Comparison of ENCODE assay signal across 16 cellular contexts in genomic region chr4:113437124-113437523, GRCh38.
DNase-seq lines count a peak whose midpoint lies in the region; ATAC-seq and TF ChIP-seq lines count a peak whose summit lies in the region.
"Had no signal": no experiment of that assay in that cellular context is flagged by ENCODE, and none has a peak within 500 bp of the region (broad histone marks: within the 10 kb centered on the region; RNA-seq: fewer than 3 reads in every experiment).

No MANE protein-coding gene starts in this region.

- no peak overlapping the region for H2AFZ ChIP-seq in HCT116 (ENCODE audit: low read depth, low read length, poor library complexity, severe bottlenecking)
- H2AFZ ChIP-seq: hepatocyte had no signal

- CTCF ChIA-PET in HCT116 (lab: Charles Lee), result no interaction called here
- CTCF ChIA-PET in activated CD4-positive, alpha-beta memory T cell treated with anti-CD3 and anti-CD28 coated beads for 36 hours (lab: Charles Lee), result interaction anchor here (0.6 kb wide), 1 partner anchor 741 kb away, joined by 3 read pairs; no protein-coding TSS in a partner anchor

- peaks cover 40 to 56% of the 10 kb centered on the region in 2 experiments for H3K4me1 ChIP-seq in HCT116 (ENCODE audit: control insufficient read depth in 1 of 2, insufficient read depth in 2 of 2, low read length in 2 of 2)
- H3K4me1 ChIP-seq in gastrocnemius medialis, result peaks cover 3 to 17% of the 10 kb centered on the region in 2 donors
- H3K4me1 ChIP-seq: HAP-1 had no signal

- intact Hi-C loops in HCT116 (cut with micrococcal nuclease), result no loop called here
- intact Hi-C loops in left ventricle myocardium superior (cut with micrococcal nuclease), result no loop called here
- intact Hi-C loops in gastrocnemius medialis (cut with DNase I; ENCODE audit: low total_unique reads), result no loop called here
- intact Hi-C loops in activated CD4-positive, alpha-beta memory T cell treated with anti-CD3 and anti-CD28 coated beads for 36 hours (cut with micrococcal nuclease), result no loop called here

- no peak for TF ChIP-seq RAD21 in HCT116 (IDR thresholded peaks at IDR 0.05; ENCODE audit: low read depth)

- H4K20me1 ChIP-seq in HCT116 (ENCODE audit: insufficient read depth), result no peaks in the 10 kb centered on the region

- BruUV-seq in HCT116 (replicated peaks; lab: Mats Ljungman, UMichigan), result no TSS peak

- POLR2A ChIA-PET in HCT116 (lab: Charles Lee), result interaction anchor here (1.6 kb wide), 1 partner anchor 31 kb away, joined by 7 read pairs; no protein-coding TSS in a partner anchor
- POLR2A ChIA-PET in activated CD4-positive, alpha-beta memory T cell treated with anti-CD3 and anti-CD28 coated beads for 36 hours (lab: Charles Lee), result no interaction called here

- DNase-seq in HCT116 (ENCODE audit: low read depth, low spot score) (no peak), left ventricle myocardium superior (no peak), gastrocnemius medialis (no peak), NK-92 (lab: John Stamatoyannopoulos, UW; ENCODE audit: unreplicated experiment) (no peak), H4 (ENCODE audit: low spot score) (no peak)
- no peak for DNase-seq in activated CD4-positive, alpha-beta T cell treated with anti-CD3 and anti-CD28 coated beads, Interleukin-2, amount 50 U/mL, for 4 hours
- no peak for DNase-seq in activated CD4-positive, alpha-beta memory T cell treated with anti-CD3 and anti-CD28 coated beads for 36 hours
- DNase-seq: activated CD4-positive, alpha-beta T cell treated with anti-CD3 and anti-CD28 coated beads, Interleukin-2, amount 50 U/mL, for 48 hours; lower lobe of right lung; NCI-H526; trophoblast cell had no signal

- ATAC-seq in HCT116 (no peak), left ventricle myocardium superior (peak; percentile 49), gastrocnemius medialis (no peak)
- ATAC-seq: lower lobe of right lung had no signal

- RAD21 ChIA-PET in HCT116 (lab: Charles Lee; ENCODE audit: low non-redundant PET in 1 of 2, low total read pairs in 2 of 2, uncharacterized antibody in 2 of 2, unreplicated experiment in 2 of 2), result no interaction called here

- H3K27ac Mint-ChIP-seq in brain, result peak overlapping the region in 3 of 5 experiments; percentile 84 to 93 (median 91)
- H3K27ac Mint-ChIP-seq in activated CD4-positive, alpha-beta memory T cell treated with anti-CD3 and anti-CD28 coated beads for 36 hours, result no peak overlapping the region

- H3K9me2 ChIP-seq in HCT116 (ENCODE audit: insufficient read depth), result no peaks in the 10 kb centered on the region

- H3K4me3 ChIP-seq in HCT116 (replicated peaks in 1 of 2; ENCODE audit: low read depth in 1 of 2, low read length in 2 of 2), result no peak overlapping the region
- H3K4me3 ChIP-seq in gastrocnemius medialis, result no peak overlapping the region
- H3K4me3 ChIP-seq: HAP-1, hepatocyte, lower lobe of right lung had no signal

- peaks cover 46% of the 10 kb centered on the region for H3K4me1 Mint-ChIP-seq in brain
- peaks cover 13% of the 10 kb centered on the region for H3K4me1 Mint-ChIP-seq in activated CD4-positive, alpha-beta memory T cell treated with anti-CD3 and anti-CD28 coated beads for 36 hours (ENCODE audit: low read depth)

- no peak for TF ChIP-seq CTCF in HCT116 (IDR thresholded peaks at IDR 0.05 in 2 of 3, conservative IDR thresholded peaks at IDR 0.05 in 1 of 3; ENCODE audit: borderline replicate concordance in 1 of 3, insufficient read depth in 1 of 3, low read depth in 2 of 3, low read length in 2 of 3)
- TF ChIP-seq CTCF in brain (conservative IDR thresholded peaks at IDR 0.05), result no peak
- no peak for TF ChIP-seq CTCF in gastrocnemius medialis (IDR thresholded peaks at IDR 0.05 in 4 of 5, conservative IDR thresholded peaks at IDR 0.05 in 1 of 5)

- no peaks in the 10 kb centered on the region for H3K36me3 Mint-ChIP-seq in brain
- H3K36me3 Mint-ChIP-seq in activated CD4-positive, alpha-beta memory T cell treated with anti-CD3 and anti-CD28 coated beads for 36 hours, result no peaks in the 10 kb centered on the region

- H3K27me3 ChIP-seq in HCT116 (ENCODE audit: insufficient read depth, low read length) (no peaks in the 10 kb centered on the region), gastrocnemius medialis (no peaks in the 10 kb centered on the region)
- H3K27me3 ChIP-seq: hepatocyte, neutrophil had no signal

- H3K9me3 ChIP-seq in HCT116 (ENCODE audit: control insufficient read depth in 1 of 2, insufficient read depth in 1 of 2, low read depth in 1 of 2, low read length in 2 of 2), result no peaks in the 10 kb centered on the region
- no peaks in the 10 kb centered on the region for H3K9me3 ChIP-seq in gastrocnemius medialis
- H3K9me3 ChIP-seq: HAP-1, lower lobe of right lung, neutrophil had no signal

- H3K27me3 Mint-ChIP-seq in brain, result peaks cover 3% of the 10 kb centered on the region
- no peaks in the 10 kb centered on the region for H3K27me3 Mint-ChIP-seq in activated CD4-positive, alpha-beta memory T cell treated with anti-CD3 and anti-CD28 coated beads for 36 hours

- H3K9ac ChIP-seq in HCT116 (ENCODE audit: low read length), result no peak overlapping the region

- peaks cover 0 to 5% (median 4%) of the 10 kb centered on the region in 5 experiments for H3K9me3 Mint-ChIP-seq in brain
- no peaks in the 10 kb centered on the region for H3K9me3 Mint-ChIP-seq in activated CD4-positive, alpha-beta memory T cell treated with anti-CD3 and anti-CD28 coated beads for 36 hours

- H3K36me3 ChIP-seq in HCT116 (ENCODE audit: control insufficient read depth in 1 of 2, insufficient read depth in 2 of 2, low read length in 2 of 2) (no peaks in the 10 kb centered on the region), gastrocnemius medialis (no peaks in the 10 kb centered on the region)
- H3K36me3 ChIP-seq: HAP-1, lower lobe of right lung, neutrophil had no signal

- H3K4me3 Mint-ChIP-seq in brain, result peak overlapping the region in 1 of 5 experiments; percentile 75
- no peak overlapping the region for H3K4me3 Mint-ChIP-seq in activated CD4-positive, alpha-beta memory T cell treated with anti-CD3 and anti-CD28 coated beads for 36 hours

- TF ChIP-seq POLR2A in HCT116 (IDR thresholded peaks at IDR 0.05; ENCODE audit: borderline replicate concordance, extremely low read depth, insufficient read depth, insufficient read length) (no peak), gastrocnemius medialis (IDR thresholded peaks at IDR 0.05) (no peak)

- H3K79me2 ChIP-seq in HCT116 (ENCODE audit: insufficient read depth, low read length), result no peaks in the 10 kb centered on the region
- H3K79me2 ChIP-seq: hepatocyte had no signal

- H3K27ac ChIP-seq in HCT116 (ENCODE audit: low read depth, low read length), result peak overlapping the region; percentile 61; the same call in 1 of the 2 replicates
- peak overlapping the region; percentile 16 to 58 (median 34) for H3K27ac ChIP-seq in gastrocnemius medialis
- H3K27ac ChIP-seq: hepatocyte, HL-60, neutrophil had no signal

- in situ Hi-C loops in gastrocnemius medialis (cut with MboI; ENCODE audit: low sequenced_read_pairs in 4 of 4), result no loop called here

- H3K4me2 ChIP-seq in HCT116 (ENCODE audit: low read length), result no peak overlapping the region
- H3K4me2 ChIP-seq: hepatocyte had no signal

TF ChIP-seq in HCT116, 20 proteins besides CTCF, POLR2A, EP300 and RAD21 (continues in another document):
- TF ChIP-seq CEBPB (IDR thresholded peaks at IDR 0.05; ENCODE audit: low read depth), result no peak
- TF ChIP-seq CBX3 (IDR thresholded peaks at IDR 0.05; ENCODE audit: low read depth), result no peak
- no peak for TF ChIP-seq EZH2 (IDR thresholded peaks at IDR 0.05)
- TF ChIP-seq ELF1 (IDR thresholded peaks at IDR 0.05; ENCODE audit: borderline replicate concordance, low read depth), result no peak
- no peak for TF ChIP-seq POLR2AphosphoS5 (IDR thresholded peaks at IDR 0.05; ENCODE audit: low read depth, low read length)
- no peak for TF ChIP-seq ZNF274 (IDR thresholded peaks at IDR 0.05; ENCODE audit: low read depth, low read length)
- no peak for TF ChIP-seq EZH2phosphoT487 (IDR thresholded peaks at IDR 0.05; ENCODE audit: borderline replicate concordance)
- no peak for TF ChIP-seq SIN3A (IDR thresholded peaks at IDR 0.05; ENCODE audit: low read depth)
- TF ChIP-seq EGR1 (IDR thresholded peaks at IDR 0.05; ENCODE audit: low read depth), result no peak
- TF ChIP-seq YY1 (IDR thresholded peaks at IDR 0.05; ENCODE audit: extremely low read depth, insufficient replicate concordance, low read depth, low read length), result no peak
- TF ChIP-seq SP1 (IDR thresholded peaks at IDR 0.05; ENCODE audit: low read depth), result no peak
- TF ChIP-seq TCF7L2 (IDR thresholded peaks at IDR 0.05; ENCODE audit: borderline replicate concordance, extremely low read depth, insufficient read depth, insufficient read length), result no peak
- TF ChIP-seq MAX (IDR thresholded peaks at IDR 0.05), result no peak
- TF ChIP-seq JUND (IDR thresholded peaks at IDR 0.05), result no peak
- TF ChIP-seq REST (IDR thresholded peaks at IDR 0.05; ENCODE audit: low read depth), result no peak
